ENCODE assay signal across 1 cellular context in genomic region chr1:59393211-59394180, GRCh38.
TF ChIP-seq lines count a peak whose summit lies in the region.

No MANE protein-coding gene starts in this region.

TF ChIP-seq in HEK293, 187 proteins besides CTCF, POLR2A, EP300 and RAD21 (continued from another document and continues in another):
- TF ChIP-seq ZBTB21 (tag by site-specific recombination; IDR thresholded peaks at IDR 0.05) (peak; percentile 49; the same call in 1 of the 2 replicates), ZNF48 (tag by site-specific recombination; IDR thresholded peaks at IDR 0.05) (no peak), ZNF133 (tag by site-specific recombination; IDR thresholded peaks at IDR 0.05) (no peak), ZBTB11 (tag by site-specific recombination; conservative IDR thresholded peaks at IDR 0.05; ENCODE audit: low read depth) (no peak), ZNF747 (tag by site-specific recombination; IDR thresholded peaks at IDR 0.05) (no peak), ZNF140 (tag by site-specific recombination; IDR thresholded peaks at IDR 0.05) (no peak), KLF8 (tag by site-specific recombination; IDR thresholded peaks at IDR 0.05) (no peak; the same call in none of the 2 replicates), ZNF658 (tag by site-specific recombination; IDR thresholded peaks at IDR 0.05) (no peak), ZNF132 (tag by site-specific recombination; IDR thresholded peaks at IDR 0.05; ENCODE audit: borderline replicate concordance) (no peak), HOXA7 (CRISPR knock-in tag; IDR thresholded peaks at IDR 0.05; ENCODE audit: borderline replicate concordance) (no peak), ZFP69B (tag by site-specific recombination; IDR thresholded peaks at IDR 0.05) (no peak), ZNF664 (tag by site-specific recombination; IDR thresholded peaks at IDR 0.05) (no peak), GLI2 (tag by site-specific recombination; IDR thresholded peaks at IDR 0.05; ENCODE audit: borderline replicate concordance, low read depth) (peak; percentile 8; the same call in 1 of the 2 replicates), ZSCAN30 (tag by site-specific recombination; IDR thresholded peaks at IDR 0.05) (peak; percentile 73; the same call in 1 of the 2 replicates), ZNF692 (tag by site-specific recombination; IDR thresholded peaks at IDR 0.05) (peak; percentile 80), ZFHX2 (tag by site-specific recombination; conservative IDR thresholded peaks at IDR 0.05) (0 out of 2 replicates have a peak, but pooled peaks have one; percentile 13), KLF16 (tag by site-specific recombination; IDR thresholded peaks at IDR 0.05) (0 out of 2 replicates have a peak, but pooled peaks have one; percentile 32), ZNF175 (tag by site-specific recombination; IDR thresholded peaks at IDR 0.05) (no peak), INSM2 (tag by site-specific recombination; IDR thresholded peaks at IDR 0.05) (peak; percentile 59; the same call in 1 of the 2 replicates), ZIC2 (tag by site-specific recombination; IDR thresholded peaks at IDR 0.05) (no peak), ZNF426 (tag by site-specific recombination; IDR thresholded peaks at IDR 0.05) (no peak), ZNF214 (tag by site-specific recombination; IDR thresholded peaks at IDR 0.05; ENCODE audit: borderline replicate concordance) (no peak), ZNF274 (IDR thresholded peaks at IDR 0.05; ENCODE audit: low read length) (no peak), ZNF274 (tag by site-specific recombination; IDR thresholded peaks at IDR 0.05; ENCODE audit: borderline replicate concordance) (no peak), ZNF184 (tag by site-specific recombination; IDR thresholded peaks at IDR 0.05) (peak; percentile 65; the same call in 1 of the 2 replicates), ZNF155 (tag by site-specific recombination; IDR thresholded peaks at IDR 0.05) (no peak), ZNF596 (tag by site-specific recombination; IDR thresholded peaks at IDR 0.05) (peak; percentile 79), ZNF544 (tag by site-specific recombination; IDR thresholded peaks at IDR 0.05) (no peak), ZBTB17 (tag by site-specific recombination; IDR thresholded peaks at IDR 0.05) (peak; percentile 80), KLF10 (tag by site-specific recombination; IDR thresholded peaks at IDR 0.05) (peak; percentile 58), PRDM1 (tag by site-specific recombination; IDR thresholded peaks at IDR 0.05) (peak; percentile 29; the same call in 1 of the 2 replicates), ZFP3 (tag by site-specific recombination; IDR thresholded peaks at IDR 0.05; ENCODE audit: low read depth) (no peak), TCF7L2 (IDR thresholded peaks at IDR 0.05; ENCODE audit: borderline replicate concordance, low read depth, low read length) (0 out of 2 replicates have a peak, but pooled peaks have one; percentile 36), ZNF138 (tag by site-specific recombination; IDR thresholded peaks at IDR 0.05; ENCODE audit: borderline replicate concordance) (no peak), ZNF549 (tag by site-specific recombination; IDR thresholded peaks at IDR 0.05) (no peak), TRIM28 (IDR thresholded peaks at IDR 0.05; ENCODE audit: borderline replicate concordance, low read length) (peak; percentile 81; the same call in 1 of the 2 replicates), ZNF645 (tag by site-specific recombination; IDR thresholded peaks at IDR 0.05) (no peak), ZNF707 (tag by site-specific recombination; IDR thresholded peaks at IDR 0.05) (no peak), MEIS1 (CRISPR knock-in tag; IDR thresholded peaks at IDR 0.05; ENCODE audit: borderline replicate concordance) (no peak), ZNF585B (tag by site-specific recombination; IDR thresholded peaks at IDR 0.05) (no peak), ZNF423 (tag by site-specific recombination; IDR thresholded peaks at IDR 0.05) (no peak), ZNF221 (tag by site-specific recombination; IDR thresholded peaks at IDR 0.05; ENCODE audit: borderline replicate concordance) (no peak), ZBTB8A (tag by site-specific recombination; IDR thresholded peaks at IDR 0.05) (peak; percentile 85), ZNF302 (tag by site-specific recombination; IDR thresholded peaks at IDR 0.05; ENCODE audit: low read depth) (no peak), PATZ1 (tag by site-specific recombination; IDR thresholded peaks at IDR 0.05) (peak; percentile 69), ELK4 (IDR thresholded peaks at IDR 0.05; ENCODE audit: borderline replicate concordance, low read depth, low read length) (no peak), ZNF37A (tag by site-specific recombination; IDR thresholded peaks at IDR 0.05) (no peak), ZNF112 (tag by site-specific recombination; IDR thresholded peaks at IDR 0.05) (no peak), KLF9 (tag by site-specific recombination; IDR thresholded peaks at IDR 0.05; ENCODE audit: low read depth) (no peak), ZNF280C (tag by site-specific recombination; IDR thresholded peaks at IDR 0.05) (no peak), ZNF560 (tag by site-specific recombination; IDR thresholded peaks at IDR 0.05; ENCODE audit: borderline replicate concordance) (no peak), PRDM6 (tag by site-specific recombination; IDR thresholded peaks at IDR 0.05) (peak; percentile 97), ZNF837 (tag by site-specific recombination; IDR thresholded peaks at IDR 0.05) (no peak), ZNF223 (tag by site-specific recombination; IDR thresholded peaks at IDR 0.05) (no peak), SP3 (tag by site-specific recombination; IDR thresholded peaks at IDR 0.05) (no peak; the same call in none of the 2 replicates), ZNF169 (tag by site-specific recombination; IDR thresholded peaks at IDR 0.05) (no peak), ZNF623 (tag by site-specific recombination; IDR thresholded peaks at IDR 0.05) (no peak), ZNF555 (tag by site-specific recombination; conservative IDR thresholded peaks at IDR 0.05) (no peak), ZNF311 (tag by site-specific recombination; IDR thresholded peaks at IDR 0.05; ENCODE audit: borderline replicate concordance) (no peak), MZF1 (tag by site-specific recombination; IDR thresholded peaks at IDR 0.05; ENCODE audit: borderline replicate concordance) (peak; percentile 88)
